Comparison of ENCODE assay signal across 8 cellular contexts in the genomic region with DNA sequence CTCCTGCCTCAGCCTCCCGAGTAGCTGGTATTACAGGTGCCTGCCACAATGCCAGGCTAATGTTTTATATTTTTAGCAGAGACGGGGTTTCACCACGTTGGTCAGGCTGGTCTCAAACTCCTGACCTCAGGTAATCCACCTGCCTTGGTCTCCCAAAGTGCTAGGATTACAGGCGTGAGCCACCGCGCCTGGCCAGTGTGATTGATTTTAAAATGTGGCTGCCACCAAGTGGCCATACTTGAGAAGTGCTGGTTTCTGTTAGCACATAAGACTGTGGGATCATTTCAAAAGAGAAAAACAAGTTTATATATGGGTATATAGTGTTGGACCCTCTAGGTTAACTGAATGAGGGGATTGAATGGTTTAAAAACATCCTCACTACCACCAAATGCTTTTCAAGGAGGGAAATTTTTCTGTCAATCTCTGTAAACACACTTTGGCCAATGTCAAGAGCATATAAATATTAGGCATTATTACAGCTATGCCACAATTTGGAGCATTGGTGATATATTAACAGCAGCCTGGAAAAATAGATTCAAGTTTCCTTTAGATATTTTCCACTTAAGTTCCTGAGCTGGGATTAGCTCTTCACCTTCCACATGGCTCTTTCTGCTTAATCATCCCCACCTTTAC. TPM values are rescaled to one million over a fixed set of nuclear protein-coding genes. Genes with fewer than 3 reads are reported as not detected.
A peak's percentile ranks its signal among the peaks of the same experiment; 100 is the strongest.
DNase-seq lines count a peak whose midpoint lies in the region; ATAC-seq lines count a peak whose summit lies in the region.

No MANE protein-coding gene starts in this region.

- H3K36me3 ChIP-seq in adipocyte (ENCODE audit: control insufficient read depth, insufficient read depth, low read length, severe bottlenecking) = peaks cover 92% of the 10 kb centered on the region

- no peak overlapping the region for H3K9ac ChIP-seq in adipocyte (ENCODE audit: low read length)

- peaks cover 9% of the 10 kb centered on the region for H3K4me1 ChIP-seq in adipocyte (ENCODE audit: control insufficient read depth, insufficient read depth, low read length)
- no peaks in the 10 kb centered on the region for H3K4me1 ChIP-seq in right cardiac atrium (ENCODE audit: control insufficient read depth, insufficient read depth, low read length)

- intact Hi-C loops in right cardiac atrium (cut with DNase I) = loop anchor here in 3 of 4 donors (5.0 to 10.0 kb wide), 3 partner anchors 154 to 192 kb away; partner anchors contain the start of genes NEK8 (in 1 of the 3) and TLCD1 (in 1 of the 3)

- H3K27me3 ChIP-seq in adipocyte (replicated peaks; ENCODE audit: control insufficient read depth, insufficient read depth, low read length) (no peaks in the 10 kb centered on the region), right cardiac atrium (ENCODE audit: control insufficient read depth, insufficient read depth) (no peaks in the 10 kb centered on the region)

- H3K9me3 ChIP-seq in adipocyte (ENCODE audit: control insufficient read depth, low read length) (no peaks in the 10 kb centered on the region), right cardiac atrium (ENCODE audit: control insufficient read depth, low read length) (no peaks in the 10 kb centered on the region)

- 44% methylated on average over 6 of the region's 6 CpGs for WGBS in right cardiac atrium

- no peak overlapping the region for H3K4me3 ChIP-seq in adipocyte (ENCODE audit: low read length)
- no peak overlapping the region for H3K4me3 ChIP-seq in right cardiac atrium (ENCODE audit: low read length)

- ATAC-seq in activated CD4-positive, CD25-positive, alpha-beta regulatory T cell treated with anti-CD3 and anti-CD28 coated beads, Interleukin-2, amount 50 U/mL, for 24 hours = peak; percentile 60 to 67
- peak; percentile 44 to 54 for ATAC-seq in right cardiac atrium
- ATAC-seq in GM18868 (IDR thresholded peaks at IDR 0.05; ENCODE audit: unreplicated experiment) = no peak

- DNase-seq in activated CD4-positive, CD25-positive, alpha-beta regulatory T cell treated with anti-CD3 and anti-CD28 coated beads, Interleukin-2, amount 50 U/mL, for 72 hours = no peak
- DNase-seq in NCI-H748 treated with DMSO at 0.1 percent for 48 hours (lab: John Stamatoyannopoulos, UW) (peak; percentile 15), adipocyte (ENCODE audit: low read depth) (peak; percentile 63), right cardiac atrium (peak in 1 of 3 donors; percentile 77), HuH-7.5 (ENCODE audit: low spot score) (no peak)
- peak; percentile 46 for DNase-seq in stimulated activated CD4-positive, alpha-beta T cell treated with anti-CD3 and anti-CD28 coated beads, Interleukin-4, amount 100 ng/mL, for 1 hour

- no peak overlapping the region for H3K27ac ChIP-seq in right cardiac atrium (ENCODE audit: low read length)

RNA-seq across cellular contexts. Expression of gene DHRS13, which starts 13.5 kb away (rescaled TPM):
- 1 to 10 TPM; 2.1 to 3.3 (median 2.5) TPM for total RNA-seq in right cardiac atrium
- 2.3 TPM for polyA plus RNA-seq in right cardiac atrium

RNA-seq across cellular contexts. Expression of gene FLOT2, which starts 18.9 kb away (rescaled TPM):
- total RNA-seq in right cardiac atrium = 10 to 100 TPM; 70.5 to 89.4 (median 79.4) TPM
- polyA plus RNA-seq in right cardiac atrium = 45.1 TPM

RNA-seq across cellular contexts. Expression of gene PHF12, which starts 34.9 kb away (rescaled TPM):
- 10 to 100 TPM; 20.8 to 25.4 (median 24.2) TPM for total RNA-seq in right cardiac atrium
- polyA plus RNA-seq in right cardiac atrium = 10.8 TPM

Comparison
In these comparisons a context has a peak if more than half of its experiments do, and no peak if none do; other contexts are left out.
1. DNase-seq: peak in NCI-H748 treated with DMSO at 0.1 percent for 48 hours (single experiment), adipocyte (single experiment) and stimulated activated CD4-positive, alpha-beta T cell treated with anti-CD3 and anti-CD28 coated beads, Interleukin-4, amount 100 ng/mL, for 1 hour (single experiment); none in activated CD4-positive, CD25-positive, alpha-beta regulatory T cell treated with anti-CD3 and anti-CD28 coated beads, Interleukin-2, amount 50 U/mL, for 72 hours (single experiment) and HuH-7.5 (single experiment).